Comparison of ENCODE assay signal across 8 cellular contexts in the genomic region with DNA sequence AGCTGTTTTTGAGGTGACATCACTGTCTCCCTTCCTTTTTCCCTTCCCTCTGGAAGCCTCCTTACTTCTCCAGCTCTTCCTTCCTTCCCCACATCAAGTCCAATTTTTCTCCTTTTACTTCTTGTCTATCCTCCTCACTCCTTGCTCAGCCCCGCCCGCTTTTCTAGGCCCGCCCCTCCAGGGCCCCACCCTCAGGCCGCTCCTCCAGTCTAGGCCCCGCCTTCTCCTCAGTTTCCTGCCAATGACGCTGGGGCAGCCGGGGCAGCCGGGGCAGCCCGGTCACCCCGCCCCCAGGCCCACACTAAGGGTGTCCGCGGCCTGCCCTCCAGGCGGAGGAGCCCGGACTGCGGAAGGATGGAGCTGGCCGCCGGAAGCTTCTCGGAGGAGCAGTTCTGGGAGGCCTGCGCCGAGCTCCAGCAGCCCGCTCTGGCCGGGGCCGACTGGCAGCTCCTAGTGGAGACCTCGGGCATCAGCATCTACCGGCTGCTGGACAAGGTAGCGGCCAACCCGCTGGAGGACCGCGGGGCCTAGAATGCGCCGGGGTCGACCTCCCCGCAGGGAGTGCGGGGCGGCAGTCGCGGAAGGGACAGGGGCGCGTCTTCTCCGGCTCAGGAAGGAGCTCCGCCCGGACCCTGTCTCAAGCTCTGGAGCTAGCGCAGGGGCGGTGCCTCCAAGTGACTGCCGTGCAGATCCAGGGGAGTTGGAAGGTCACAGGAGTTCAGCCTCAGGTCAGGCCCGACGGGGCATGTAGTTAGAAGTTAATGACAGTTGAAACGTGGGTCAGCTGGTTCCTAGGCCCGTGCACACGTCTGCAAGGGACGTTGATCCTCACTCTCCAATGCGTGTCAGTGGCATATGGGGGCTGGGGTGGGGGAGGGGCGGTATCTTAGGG. TPM values are rescaled to one million over a fixed set of nuclear protein-coding genes. Genes with fewer than 3 reads are reported as not detected.
DNase-seq lines count a peak whose midpoint lies in the region; ATAC-seq, FAIRE-seq and TF ChIP-seq lines count a peak whose summit lies in the region.

TSS of gene PCTP (plus strand) at position 302 of the 892 bp plus-strand sequence. CDS start at position 355, 53 bp downstream.

- DNase-seq in NCI-H2081 treated with DMSO at 0.1 percent for 48 hours (lab: John Stamatoyannopoulos, UW) (peak; percentile 8), WERI-Rb-1 (peak; percentile 97), bronchial epithelial cell (ENCODE audit: low read depth) (peak; percentile 75), iPS-NIHi11 (ENCODE audit: low spot score) (peak; percentile 97), smooth muscle cell (lab: John Stamatoyannopoulos, UW; ENCODE audit: unreplicated experiment) (peak; percentile 78), NK-92 (lab: John Stamatoyannopoulos, UW; ENCODE audit: unreplicated experiment) (no peak)

- peaks cover 15% of the 10 kb centered on the region for H4K20me1 ChIP-seq in smooth muscle cell (ENCODE audit: low read depth)

- H3F3A ChIP-seq in smooth muscle cell (ENCODE audit: low read depth), result peaks cover 3% of the 10 kb centered on the region

- H3K4me2 ChIP-seq in smooth muscle cell, result peak within 1 kb of the TSS; percentile 92

- no peaks in the 10 kb centered on the region for H3K9me3 ChIP-seq in WERI-Rb-1 (ENCODE audit: severe bottlenecking)
- H3K9me3 ChIP-seq in smooth muscle cell (replicated peaks; ENCODE audit: low read depth), result no peaks in the 10 kb centered on the region

- peaks cover 11% of the 10 kb centered on the region for H3K4me1 ChIP-seq in smooth muscle cell (ENCODE audit: low read depth)

- ATAC-seq in GM18498 (IDR thresholded peaks at IDR 0.05; ENCODE audit: unreplicated experiment) (peak; percentile 99), HG02884 (IDR thresholded peaks at IDR 0.05; ENCODE audit: unreplicated experiment) (peak; percentile 99)

- no peak for FAIRE-seq in bronchial epithelial cell (lab: Jason Lieb, UNC)

- peak within 1 kb of the TSS; percentile 81 for H3K4me3 ChIP-seq in WERI-Rb-1 (ENCODE audit: low read depth, low read length)
- H3K4me3 ChIP-seq in bronchial epithelial cell (ENCODE audit: low read depth, low read length), result peak within 1 kb of the TSS; percentile 69
- H3K4me3 ChIP-seq in smooth muscle cell, result peak within 1 kb of the TSS; percentile 88

- H3K36me3 ChIP-seq in WERI-Rb-1 (no peaks in the 10 kb centered on the region), bronchial epithelial cell (ENCODE audit: control insufficient read depth, insufficient read depth, low read length) (no peaks in the 10 kb centered on the region), smooth muscle cell (ENCODE audit: low read depth) (no peaks in the 10 kb centered on the region)

- peaks cover 44% of the 10 kb centered on the region for H3K79me2 ChIP-seq in smooth muscle cell (ENCODE audit: low read depth)

- H3K9ac ChIP-seq in smooth muscle cell (ENCODE audit: low read depth), result peak within 1 kb of the TSS; percentile 40

- TF ChIP-seq CTCF in WERI-Rb-1 (IDR thresholded peaks at IDR 0.05; ENCODE audit: low read depth, low read length), result peak; percentile 52
- TF ChIP-seq CTCF in bronchial epithelial cell (IDR thresholded peaks at IDR 0.05; ENCODE audit: insufficient read depth, low read length, severe bottlenecking), result peak; percentile 58
- peak; percentile 34 for TF ChIP-seq CTCF in smooth muscle cell (IDR thresholded peaks at IDR 0.05; ENCODE audit: borderline replicate concordance, insufficient read depth, poor library complexity, severe bottlenecking)

- peak within 1 kb of the TSS; percentile 63 for H3K27ac ChIP-seq in WERI-Rb-1
- H3K27ac ChIP-seq in smooth muscle cell (ENCODE audit: low read depth), result peak within 1 kb of the TSS; percentile 39

- whole genome bisulfite sequencing in smooth muscle cell (ENCODE audit: low lambda C conversion rate), result under 1% methylated on average over 51 of the region's 53 CpGs

- H3K27me3 ChIP-seq in WERI-Rb-1 (ENCODE audit: insufficient read depth, low read depth, severe bottlenecking) (no peaks in the 10 kb centered on the region), bronchial epithelial cell (ENCODE audit: control insufficient read depth, insufficient read depth, low read length) (no peaks in the 10 kb centered on the region), smooth muscle cell (ENCODE audit: low read depth) (no peaks in the 10 kb centered on the region)

- H2AFZ ChIP-seq in smooth muscle cell (ENCODE audit: low read depth), result peak within 1 kb of the TSS; percentile 97

RNA-seq across cellular contexts. Expression of gene PCTP, which starts in this region (rescaled TPM):
- total RNA-seq in bronchial epithelial cell, result 8.4 and 13.6 TPM in 2 replicates
- 15.1 and 16.0 TPM in 2 replicates for total RNA-seq in smooth muscle cell
- polyA plus RNA-seq in smooth muscle cell, result 14.4 and 18.7 TPM in 2 replicates
